18 cellular contexts compared by ENCODE assay signal in the genomic region with DNA sequence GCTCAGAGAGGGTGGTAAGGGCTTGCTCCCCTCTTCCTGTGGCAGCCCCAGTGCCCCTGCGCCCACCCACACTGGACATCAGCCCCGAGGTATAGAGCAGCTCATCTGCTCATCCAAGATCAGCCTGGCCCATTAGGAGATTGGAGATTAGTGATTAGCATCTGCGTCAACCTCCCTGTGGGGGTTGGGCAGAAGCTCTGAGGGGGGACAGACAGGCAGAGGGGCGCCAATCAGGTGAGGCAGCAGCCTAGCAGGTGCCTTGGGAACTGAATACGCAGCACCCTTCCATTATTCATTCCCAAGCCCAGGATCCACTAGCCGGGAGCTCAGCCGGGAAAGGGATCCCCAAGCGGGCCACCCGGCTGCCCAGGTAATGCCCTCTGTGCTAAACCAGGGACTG.
DNase-seq lines count a peak whose midpoint lies in the region; ATAC-seq and TF ChIP-seq lines count a peak whose summit lies in the region.
"Had no signal": no experiment of that assay in that cellular context is flagged by ENCODE, and none has a peak within 500 bp of the region (broad histone marks: within the 10 kb centered on the region; RNA-seq: fewer than 3 reads in every experiment).

No MANE protein-coding gene starts in this region.

- peak overlapping the region; percentile 54 to 86 for H3K4me3 ChIP-seq in muscle layer of colon (ENCODE audit: low read depth in 1 of 2, low read length in 2 of 2)
- H3K4me3 ChIP-seq in tibial artery = no peak overlapping the region
- H3K4me3 ChIP-seq: hepatocyte, lower lobe of right lung, right lobe of liver had no signal

- H3K9me3 ChIP-seq in muscle layer of colon (ENCODE audit: low read length) (no peaks in the 10 kb centered on the region), tibial artery (no peaks in the 10 kb centered on the region)
- H3K9me3 ChIP-seq: BE2C, lower lobe of right lung, right lobe of liver had no signal

- TF ChIP-seq CTCF in GM13977 (IDR thresholded peaks at IDR 0.05; ENCODE audit: extremely low read depth, insufficient read depth, missing control alignments) (no peak), tibial artery (IDR thresholded peaks at IDR 0.05) (no peak)

- intact Hi-C loops in tibial artery (cut with DNase I; ENCODE audit: low total_unique reads) = no loop called here

- H3K27me3 ChIP-seq in muscle layer of colon (ENCODE audit: control insufficient read depth in 1 of 2, insufficient read depth in 2 of 2, low read length in 2 of 2) (no peaks in the 10 kb centered on the region), tibial artery (no peaks in the 10 kb centered on the region)
- H3K27me3 ChIP-seq: BE2C, hepatocyte, right lobe of liver had no signal

- H3K4me1 ChIP-seq in muscle layer of colon (ENCODE audit: insufficient read depth, low read length) (peaks cover 50% of the 10 kb centered on the region), tibial artery (peaks cover 0 to 99% (median 94%) of the 10 kb centered on the region in 4 donors)
- H3K4me1 ChIP-seq: BE2C, right lobe of liver had no signal

- no peak for ATAC-seq in GM21619 (IDR thresholded peaks at IDR 0.05; ENCODE audit: unreplicated experiment)
- ATAC-seq: activated CD4-positive, alpha-beta T cell treated with anti-CD3 and anti-CD28 coated beads for 36 hours; activated T-cell treated with anti-CD3 and anti-CD28 coated beads, Interleukin-2, amount 50 U/mL, for 72 hours; lower lobe of right lung; right lobe of liver had no signal

- H3K9ac ChIP-seq in muscle layer of colon (ENCODE audit: low read length) = peak overlapping the region; percentile 99

- in situ Hi-C loops in GM13977 (cut with MboI; ENCODE audit: low pct_unique_long_range_greater_than_20kb, low sequenced_read_pairs, unreplicated experiment) = no loop called here

- peaks cover 85% of the 10 kb centered on the region for H3K36me3 ChIP-seq in muscle layer of colon (ENCODE audit: insufficient read depth, low read length)
- H3K36me3 ChIP-seq in tibial artery = peaks cover 89 to 100% (median 99%) of the 10 kb centered on the region in 3 donors
- H3K36me3 ChIP-seq: BE2C had no signal

- DNase-seq in GM13977 (ENCODE audit: low spot score) (peak; percentile 30), tibial artery (no peak), NCI-H748 (lab: John Stamatoyannopoulos, UW; ENCODE audit: unreplicated experiment) (no peak), kidney tubule cell (ENCODE audit: low spot score) (no peak)
- DNase-seq: activated CD4-positive, alpha-beta T cell treated with anti-CD3 and anti-CD28 coated beads for 36 hours; activated T-cell treated with anti-CD3 and anti-CD28 coated beads, Interleukin-2, amount 50 U/mL, for 72 hours; BE2C; DMS 273 treated with DMSO at 0.1 percent for 48 hours; lower lobe of right lung; NCI-H1105 treated with DMSO at 0.1 percent for 48 hours; NCI-H2107; NCI-H524; right lobe of liver; RPMI8226 had no signal

- H3K27ac ChIP-seq in angular gyrus (ENCODE audit: low read depth, low read length) (peak overlapping the region; percentile 73), muscle layer of colon (ENCODE audit: low read depth, low read length) (peak overlapping the region; percentile 82), tibial artery (peak overlapping the region; percentile 99 to 100)
- H3K27ac ChIP-seq: hepatocyte, lower lobe of right lung, right lobe of liver had no signal

Comparison
In these comparisons a context has a peak if more than half of its experiments do, and no peak if none do; other contexts are left out.
1. H3K4me3 ChIP-seq: peak in muscle layer of colon (2 of 2); none in tibial artery (0 of 2).
2. Peak in every context shown above with its lines, with median percentiles within 50 percentile points of each other: H3K27ac ChIP-seq.